19 cellular contexts compared by ENCODE assay signal in genomic region chr13:95784891-95785290, GRCh38.
DNase-seq lines count a peak whose midpoint lies in the region; ATAC-seq and TF ChIP-seq lines count a peak whose summit lies in the region.
"Had no signal": no experiment of that assay in that cellular context is flagged by ENCODE, and none has a peak within 500 bp of the region (broad histone marks: within the 10 kb centered on the region; RNA-seq: fewer than 3 reads in every experiment).

No MANE protein-coding gene starts in this region.

- H3K4me1 ChIP-seq in PC-3 (ENCODE audit: insufficient read depth, low read length) (peaks cover 17% of the 10 kb centered on the region), mesodermal cell (ENCODE audit: control insufficient read depth, insufficient read depth, low read length, poor library complexity, severe bottlenecking) (peaks cover 14% of the 10 kb centered on the region), upper lobe of left lung (peaks cover 0 to 10% (median 5%) of the 10 kb centered on the region in 4 donors), spleen (no peaks in the 10 kb centered on the region)
- H3K4me1 ChIP-seq: gastrocnemius medialis, psoas muscle had no signal

- no TSS peak for BruUV-seq in PC-3 (replicated peaks; lab: Mats Ljungman, UMichigan)

- no peaks in the 10 kb centered on the region for H3K27me3 ChIP-seq in PC-3 (ENCODE audit: low read length)
- H3K27me3 ChIP-seq in upper lobe of left lung = no peaks in the 10 kb centered on the region
- no peaks in the 10 kb centered on the region for H3K27me3 ChIP-seq in spleen (replicated peaks in 1 of 7)
- H3K27me3 ChIP-seq: gastrocnemius medialis, transverse colon had no signal

- H3K27ac ChIP-seq in PC-3 (ENCODE audit: low read length) = peak overlapping the region; percentile 41
- peak overlapping the region; percentile 94 for H3K27ac ChIP-seq in mesodermal cell (ENCODE audit: low read depth, low read length, severe bottlenecking)
- H3K27ac ChIP-seq in upper lobe of left lung = no peak overlapping the region
- H3K27ac ChIP-seq in spleen = no peak overlapping the region
- H3K27ac ChIP-seq: gastrocnemius medialis, psoas muscle, VCaP had no signal

- peak; percentile 37 for DNase-seq in EL
- DNase-seq in PC-3 = peak; percentile 36
- DNase-seq in chondrocyte (ENCODE audit: low spot score) = no peak
- no peak for DNase-seq in upper lobe of left lung
- DNase-seq in spleen = no peak
- DNase-seq in NCI-H2171 treated with DMSO at 0.1 percent for 48 hours (lab: John Stamatoyannopoulos, UW) = no peak
- DNase-seq: activated CD8-positive, alpha-beta memory T cell treated with anti-CD3 and anti-CD28 coated beads, Interleukin-2, amount 50 U/mL, for 4 hours; activated naive CD4-positive, alpha-beta T cell treated with anti-CD3 and anti-CD28 coated beads, Interleukin-2, amount 10 ng/mL, durations not matched to agents 7 days and 5 days; gastrocnemius medialis; Kasumi-1; NCI-H1930; NCI-H748 treated with DMSO at 0.1 percent for 48 hours; psoas muscle; SIG-M5; stimulated activated CD8-positive, alpha-beta memory T cell treated with anti-CD3 and anti-CD28 coated beads, Interleukin-4, amount 100 ng/mL, for 48 hours; transverse colon had no signal

- H3K9me2 ChIP-seq in PC-3 (replicated peaks; ENCODE audit: low read length) = no peaks in the 10 kb centered on the region

- CTCF ChIA-PET in PC-3 (lab: Charles Lee) = no interaction called here

- no peak for TF ChIP-seq CTCF in PC-3 (conservative IDR thresholded peaks at IDR 0.05; ENCODE audit: low read depth, low read length)
- TF ChIP-seq CTCF in chondrocyte (IDR thresholded peaks at IDR 0.05) = no peak
- no peak for TF ChIP-seq CTCF in upper lobe of left lung (IDR thresholded peaks at IDR 0.05)
- TF ChIP-seq CTCF in spleen (IDR thresholded peaks at IDR 0.05 in 8 of 11, conservative IDR thresholded peaks at IDR 0.05 in 3 of 11) = no peak

- no peaks in the 10 kb centered on the region for H3F3A ChIP-seq in PC-3 (ENCODE audit: low read length, unreplicated experiment)

- H3K27me3 Mint-ChIP-seq in chondrocyte (ENCODE audit: low read depth) = no peaks in the 10 kb centered on the region
- H3K27me3 Mint-ChIP-seq: activated naive CD4-positive, alpha-beta T cell treated with anti-CD3 and anti-CD28 coated beads, Interleukin-2, amount 10 ng/mL, durations not matched to agents 7 days and 5 days had no signal

- no peaks in the 10 kb centered on the region for H3K79me2 ChIP-seq in PC-3 (ENCODE audit: low read length)

- H3K9ac ChIP-seq in PC-3 (ENCODE audit: low read length) = no peak overlapping the region

- no peak for TF ChIP-seq EP300 in upper lobe of left lung (IDR thresholded peaks at IDR 0.05)

- H3K36me3 ChIP-seq in PC-3 (ENCODE audit: low read depth, low read length) (0 out of 2 replicates have a peak, but pooled peaks cover 7% of the 10 kb centered on the region), mesodermal cell (ENCODE audit: control insufficient read depth, insufficient read depth, low read length) (peaks cover 39% of the 10 kb centered on the region), upper lobe of left lung (peaks cover 4 to 56% (median 17%) of the 10 kb centered on the region in 4 donors), spleen (peaks cover 0 to 95% (median 47%) of the 10 kb centered on the region in 6 donors)

- POLR2A ChIA-PET in PC-3 (lab: Charles Lee; ENCODE audit: unreplicated experiment) = no interaction called here

- H3K4me1 Mint-ChIP-seq in chondrocyte (ENCODE audit: low read depth) = peaks cover 28% of the 10 kb centered on the region
- H3K4me1 Mint-ChIP-seq: activated naive CD4-positive, alpha-beta T cell treated with anti-CD3 and anti-CD28 coated beads, Interleukin-2, amount 10 ng/mL, durations not matched to agents 7 days and 5 days had no signal

- intact Hi-C loops in PC-3 (cut with micrococcal nuclease) = no loop called here
- intact Hi-C loops in spleen (cut with DNase I; ENCODE audit: low total_unique reads) = no loop called here

- H3K4me3 ChIP-seq in PC-3 (ENCODE audit: low read length) = no peak overlapping the region
- H3K4me3 ChIP-seq in mesodermal cell (ENCODE audit: extremely low read depth, insufficient read depth, low read length, poor library complexity, severe bottlenecking) = no peak overlapping the region
- H3K4me3 ChIP-seq in upper lobe of left lung = no peak overlapping the region
- no peak overlapping the region for H3K4me3 ChIP-seq in spleen
- H3K4me3 ChIP-seq: gastrocnemius medialis, psoas muscle, transverse colon had no signal

- H3K9me3 ChIP-seq in PC-3 (ENCODE audit: low read length) (no peaks in the 10 kb centered on the region), mesodermal cell (ENCODE audit: control insufficient read depth, low read length) (no peaks in the 10 kb centered on the region), upper lobe of left lung (no peaks in the 10 kb centered on the region), spleen (peaks cover 0 to 18% (median 10%) of the 10 kb centered on the region in 8 donors)
- H3K9me3 ChIP-seq: gastrocnemius medialis, psoas muscle, transverse colon had no signal

- H3K36me3 Mint-ChIP-seq in chondrocyte (ENCODE audit: low read depth) = peaks cover 22% of the 10 kb centered on the region

- TF ChIP-seq POLR2A in upper lobe of left lung (IDR thresholded peaks at IDR 0.05) (no peak), spleen (IDR thresholded peaks at IDR 0.05) (no peak)

- peak overlapping the region; percentile 47 for H3K4me2 ChIP-seq in PC-3 (ENCODE audit: low read length)

- no peak overlapping the region for H3K4me3 Mint-ChIP-seq in chondrocyte (ENCODE audit: unreplicated experiment)
- H3K4me3 Mint-ChIP-seq: activated naive CD4-positive, alpha-beta T cell treated with anti-CD3 and anti-CD28 coated beads, Interleukin-2, amount 10 ng/mL, durations not matched to agents 7 days and 5 days had no signal

- WGBS in mesodermal cell (ENCODE audit: insufficient coverage in 2 of 2), 2 experiments = no CpG with 5 or more reads among the region's 3 CpGs
- 84 to 88% methylated on average over 3 of the region's 3 CpGs for WGBS in upper lobe of left lung, 2 donors
- WGBS in spleen, 5 donors = 86 to 93% (median 91%) methylated on average over 3 of the region's 3 CpGs

- no peaks in the 10 kb centered on the region for H4K20me1 ChIP-seq in PC-3 (ENCODE audit: low read length)

- peak overlapping the region; percentile 95 for H3K27ac Mint-ChIP-seq in chondrocyte (ENCODE audit: unreplicated experiment)
- H3K27ac Mint-ChIP-seq: activated naive CD4-positive, alpha-beta T cell treated with anti-CD3 and anti-CD28 coated beads, Interleukin-2, amount 10 ng/mL, durations not matched to agents 7 days and 5 days had no signal

- H2AFZ ChIP-seq in PC-3 (ENCODE audit: low read length) = no peak overlapping the region

- peak; percentile 58 for ATAC-seq in PC-3
- no peak for ATAC-seq in HG02588 (IDR thresholded peaks at IDR 0.05; ENCODE audit: unreplicated experiment)
- ATAC-seq in upper lobe of left lung (ENCODE audit: low FRiP score in 2 of 2) = no peak
- ATAC-seq: gastrocnemius medialis, psoas muscle had no signal

- peaks cover 5% of the 10 kb centered on the region for H3K9me3 Mint-ChIP-seq in chondrocyte (ENCODE audit: low read depth)

Comparison
In these comparisons a context has a peak if more than half of its experiments do, and no peak if none do; other contexts are left out.
1. DNase-seq: peak in EL (single experiment) and PC-3 (single experiment); none in chondrocyte (single experiment), upper lobe of left lung (0 of 2), spleen (single experiment) and NCI-H2171 treated with DMSO at 0.1 percent for 48 hours (single experiment).
2. H3K27ac ChIP-seq: peak in PC-3 (single experiment) and mesodermal cell (single experiment); none in upper lobe of left lung (0 of 4) and spleen (0 of 8).